1 cellular context compared by ENCODE assay signal in genomic region chr2:64212801-64213321, GRCh38.
TF ChIP-seq lines count a peak whose summit lies in the region.

No MANE protein-coding gene starts in this region.

TF ChIP-seq in K562, 482 proteins besides CTCF, POLR2A, EP300 and RAD21 (continued from another document and continues in another):
- no peak for TF ChIP-seq ATF2 (CRISPR knock-in tag; IDR thresholded peaks at IDR 0.05)
- peak; percentile 77 for TF ChIP-seq ATF3 (IDR thresholded peaks at IDR 0.05)
- no peak for TF ChIP-seq ATF3 (CRISPR knock-in tag; conservative IDR thresholded peaks at IDR 0.05)
- TF ChIP-seq CREM (IDR thresholded peaks at IDR 0.05; ENCODE audit: low read depth) = peak; percentile 55; the same call in 1 of the 2 replicates
- TF ChIP-seq ARID1B (IDR thresholded peaks at IDR 0.05) = peak; percentile 21
- no peak for TF ChIP-seq SRSF1 (IDR thresholded peaks at IDR 0.05; ENCODE audit: low read depth, low read length)
- peak; percentile 51; the same call in 1 of the 2 replicates for TF ChIP-seq JUN (IDR thresholded peaks at IDR 0.05; ENCODE audit: borderline replicate concordance, low read depth, low read length)
- no peak for TF ChIP-seq JUN (CRISPR knock-in tag; IDR thresholded peaks at IDR 0.05; ENCODE audit: borderline replicate concordance)
- no peak for TF ChIP-seq ATF1 (CRISPR knock-in tag; IDR thresholded peaks at IDR 0.05)
- peak; percentile 62; the same call in 1 of the 2 replicates for TF ChIP-seq ATF1 (tag; IDR thresholded peaks at IDR 0.05)
- peak; percentile 36; the same call in 1 of the 2 replicates for TF ChIP-seq EHMT2 (IDR thresholded peaks at IDR 0.05)
- TF ChIP-seq ZNF316 (IDR thresholded peaks at IDR 0.05) = peak; percentile 82
- TF ChIP-seq SAFB2 (IDR thresholded peaks at IDR 0.05; ENCODE audit: borderline replicate concordance, low read depth, low read length, severe bottlenecking) = no peak
- TF ChIP-seq LEF1 (IDR thresholded peaks at IDR 0.05) = 0 out of 2 replicates have a peak, but pooled peaks have one; percentile 4
- TF ChIP-seq BRF1 (IDR thresholded peaks at IDR 0.05; ENCODE audit: borderline replicate concordance, extremely low read depth, insufficient read length) = no peak
- peak; percentile 76; the same call in 1 of the 2 replicates for TF ChIP-seq ZNF592 (IDR thresholded peaks at IDR 0.05)
- TF ChIP-seq ZNF644 (tag; IDR thresholded peaks at IDR 0.05; ENCODE audit: low read depth) = 0 out of 2 replicates have a peak, but pooled peaks have one; percentile 56
- no peak; a peak in 1 of 4 replicates for TF ChIP-seq ZNF318 (IDR thresholded peaks at IDR 0.05; ENCODE audit: borderline replicate concordance in 1 of 2, low read depth in 1 of 2)
- no peak for TF ChIP-seq ZNF668 (CRISPR knock-in tag; IDR thresholded peaks at IDR 0.05)
- peak; percentile 17 for TF ChIP-seq SMAD4 (CRISPR knock-in tag; conservative IDR thresholded peaks at IDR 0.05)
- peak; percentile 49; the same call in 1 of the 2 replicates for TF ChIP-seq CREB1 (IDR thresholded peaks at IDR 0.05)
- TF ChIP-seq CREB1 (CRISPR knock-in tag; IDR thresholded peaks at IDR 0.05) = no peak
- peak; percentile 45; the same call in 1 of the 2 replicates for TF ChIP-seq SMARCA4 (IDR thresholded peaks at IDR 0.05)
- peak; percentile 39; the same call in 1 of the 2 replicates for TF ChIP-seq JUND (IDR thresholded peaks at IDR 0.05; ENCODE audit: borderline replicate concordance, low read depth, low read length)
- TF ChIP-seq JUND (tag; IDR thresholded peaks at IDR 0.05; ENCODE audit: borderline replicate concordance, low read depth, low read length) = peak; percentile 80; the same call in 2 of the 3 replicates
- 0 out of 2 replicates have a peak, but pooled peaks have one; percentile 30 for TF ChIP-seq NFRKB (IDR thresholded peaks at IDR 0.05; ENCODE audit: low read depth)
- TF ChIP-seq MAFG (tag; conservative IDR thresholded peaks at IDR 0.05) = peak; percentile 68
- TF ChIP-seq HOXB6 (CRISPR knock-in tag; IDR thresholded peaks at IDR 0.05; ENCODE audit: borderline replicate concordance) = no peak
- TF ChIP-seq HBP1 (CRISPR knock-in tag; IDR thresholded peaks at IDR 0.05) = no peak
- no peak for TF ChIP-seq NR2C2 (CRISPR knock-in tag; IDR thresholded peaks at IDR 0.05)
- TF ChIP-seq NR2C2 (tag; IDR thresholded peaks at IDR 0.05) = peak; percentile 50; the same call in 1 of the 2 replicates
- peak; percentile 88 for TF ChIP-seq NFE2 (IDR thresholded peaks at IDR 0.05; ENCODE audit: low read depth)
- TF ChIP-seq ZNF639 (CRISPR knock-in tag; conservative IDR thresholded peaks at IDR 0.05 in 1 of 2, IDR thresholded peaks at IDR 0.05 in 1 of 2) = 0 out of 4 replicates have a peak, but pooled peaks of 1 of the 2 experiments have one; percentile 28
- TF ChIP-seq NCOA1 (IDR thresholded peaks at IDR 0.05; ENCODE audit: low read depth) = peak; percentile 60; the same call in 1 of the 2 replicates
- peak; percentile 50; the same call in 1 of the 2 replicates for TF ChIP-seq MAFK (IDR thresholded peaks at IDR 0.05; ENCODE audit: low read length)
- no peak for TF ChIP-seq ZNF311 (CRISPR knock-in tag; IDR thresholded peaks at IDR 0.05)
- TF ChIP-seq L3MBTL2 (IDR thresholded peaks at IDR 0.05) = peak; percentile 53
- no peak for TF ChIP-seq ZNF696 (CRISPR knock-in tag; conservative IDR thresholded peaks at IDR 0.05)
- no peak for TF ChIP-seq EP400 (IDR thresholded peaks at IDR 0.05)
- peak; percentile 57; the same call in 1 of the 2 replicates for TF ChIP-seq MTA3 (IDR thresholded peaks at IDR 0.05; ENCODE audit: borderline replicate concordance)
- TF ChIP-seq ZNF589 (CRISPR knock-in tag; IDR thresholded peaks at IDR 0.05; ENCODE audit: low read depth) = peak; percentile 58; the same call in 1 of the 2 replicates
- no peak for TF ChIP-seq CBX3 (IDR thresholded peaks at IDR 0.05; ENCODE audit: borderline replicate concordance in 1 of 2, low read length in 2 of 2)
- TF ChIP-seq ZSCAN29 (IDR thresholded peaks at IDR 0.05) = no peak
- TF ChIP-seq BCLAF1 (IDR thresholded peaks at IDR 0.05; ENCODE audit: borderline replicate concordance in 1 of 2, control insufficient read depth in 1 of 2, low read depth in 2 of 2, low read length in 1 of 2) = no peak
